ENCODE assay signal across 31 cellular contexts in genomic region chr21:32549861-32550260, GRCh38. TPM values are rescaled to one million over a fixed set of nuclear protein-coding genes. Genes with fewer than 3 reads are reported as not detected.
"Had no signal": no experiment of that assay in that cellular context is flagged by ENCODE, and none has a peak within 500 bp of the region (broad histone marks: within the 10 kb centered on the region; RNA-seq: fewer than 3 reads in every experiment).

No MANE protein-coding gene starts in this region.

- H3K4me1 Mint-ChIP-seq: stimulated activated memory B cell treated with anti-CD40 and anti-IgM and Interleukin-4, amounts not matched to agents 10 μg/mL and 1 μg/mL and 100 μg/mL, for 72 hours had no signal

- H3K4me3 ChIP-seq: neural progenitor cell, ovary, psoas muscle, skin epidermis, smooth muscle cell, spleen, suprapubic skin, testis, tibial artery, transverse colon, upper lobe of right lung, uterus had no signal

- H3K27ac ChIP-seq: neural progenitor cell, ovary, parathyroid adenoma, psoas muscle, skin epidermis, spleen, suprapubic skin, testis, tibial artery, transverse colon, upper lobe of right lung, uterus had no signal

- H3K36me3 ChIP-seq: neural progenitor cell, ovary, spleen, suprapubic skin, tibial artery, transverse colon, upper lobe of right lung, uterus had no signal

- H3K27me3 Mint-ChIP-seq: natural killer cell treated with Interleukin-12 subunit alpha and Interleukin-12 subunit beta and Interleukin-15 and Interleukin-18, amount 100 ng/mL, for 72 hours; progenitor cell of endocrine pancreas; stimulated activated naive CD8-positive, alpha-beta T cell treated with anti-CD3 and anti-CD28 coated beads, Interleukin-15, amount 100 ng/mL, for 72 hours had no signal

- DNase-seq: naive thymus-derived CD4-positive, alpha-beta T cell; occipital lobe; ovary; posterior cingulate gyrus; psoas muscle; right cardiac atrium; spleen; stimulated activated CD4-positive, alpha-beta T cell treated with anti-CD3 and anti-CD28 coated beads, Interleukin-12 subunit alpha, Interleukin-12 subunit beta, amount 100 ng/mL, for 4 hours; stimulated activated CD4-positive, alpha-beta T cell treated with anti-CD3 and anti-CD28 coated beads, Interleukin-1b, Interleukin-23, amount 100 ng/mL, for 48 hours; stimulated activated CD4-positive, alpha-beta T cell treated with anti-CD3 and anti-CD28 coated beads, Interleukin-4, amount 100 ng/mL, for 1 hour; stimulated activated CD4-positive, alpha-beta T cell treated with anti-CD3 and anti-CD28 coated beads, Interleukin-4, amount 100 ng/mL, for 4 hours; stimulated activated CD8-positive, alpha-beta memory T cell treated with anti-CD3 and anti-CD28 coated beads, Interleukin-4, amount 100 ng/mL, for 48 hours; stimulated activated naive CD4-positive, alpha-beta T cell; stimulated activated naive CD8-positive, alpha-beta T cell treated with anti-CD3 and anti-CD28 coated beads, Interleukin-15, amount 100 ng/mL, for 72 hours; stimulated activated naive CD8-positive, alpha-beta T cell treated with anti-CD3 and anti-CD28 coated beads, Interleukin-15, Interleukin-2, amounts not matched to agents 100 U/mL and 50 U/mL, for 24 hours; substantia nigra; testis; tibial artery; transverse colon; upper lobe of right lung; uterus had no signal

- H3K27ac Mint-ChIP-seq: naive thymus-derived CD4-positive, alpha-beta T cell; natural killer cell treated with Interleukin-12 subunit alpha and Interleukin-12 subunit beta and Interleukin-15 and Interleukin-18, amount 100 ng/mL, for 72 hours; neural progenitor cell; progenitor cell of endocrine pancreas; stimulated activated memory B cell treated with anti-CD40 and anti-IgM and Interleukin-4, amounts not matched to agents 10 μg/mL and 1 μg/mL and 100 μg/mL, for 72 hours; stimulated activated naive CD8-positive, alpha-beta T cell treated with anti-CD3 and anti-CD28 coated beads, Interleukin-15, amount 100 ng/mL, for 72 hours; type B pancreatic cell had no signal

- H3K4me1 ChIP-seq: parathyroid adenoma, psoas muscle, suprapubic skin, testis, tibial artery, transverse colon, upper lobe of right lung, uterus had no signal

- H3K4me3 Mint-ChIP-seq: naive thymus-derived CD4-positive, alpha-beta T cell; natural killer cell treated with Interleukin-12 subunit alpha and Interleukin-12 subunit beta and Interleukin-15 and Interleukin-18, amount 100 ng/mL, for 72 hours; neural progenitor cell; stimulated activated memory B cell treated with anti-CD40 and anti-IgM and Interleukin-4, amounts not matched to agents 10 μg/mL and 1 μg/mL and 100 μg/mL, for 72 hours; stimulated activated naive CD8-positive, alpha-beta T cell treated with anti-CD3 and anti-CD28 coated beads, Interleukin-15, amount 100 ng/mL, for 72 hours; type B pancreatic cell had no signal

- ATAC-seq: naive thymus-derived CD4-positive, alpha-beta T cell; natural killer cell treated with Interleukin-12 subunit alpha and Interleukin-12 subunit beta and Interleukin-15 and Interleukin-18, amount 100 ng/mL, for 72 hours; psoas muscle; sciatic nerve; stimulated activated memory B cell treated with anti-CD40 and anti-IgM and Interleukin-4, amounts not matched to agents 10 μg/mL and 1 μg/mL and 100 μg/mL, for 72 hours; stimulated activated naive CD8-positive, alpha-beta T cell treated with anti-CD3 and anti-CD28 coated beads, Interleukin-15, amount 100 ng/mL, for 72 hours; stimulated activated naive CD8-positive, alpha-beta T cell treated with anti-CD3 and anti-CD28 coated beads, Interleukin-15, Interleukin-2, amounts not matched to agents 100 U/mL and 50 U/mL, for 24 hours; upper lobe of right lung had no signal

- H3K36me3 Mint-ChIP-seq: naive thymus-derived CD4-positive, alpha-beta T cell; natural killer cell treated with Interleukin-12 subunit alpha and Interleukin-12 subunit beta and Interleukin-15 and Interleukin-18, amount 100 ng/mL, for 72 hours; stimulated activated memory B cell treated with anti-CD40 and anti-IgM and Interleukin-4, amounts not matched to agents 10 μg/mL and 1 μg/mL and 100 μg/mL, for 72 hours; type B pancreatic cell had no signal

- H3K9me3 ChIP-seq: ovary, psoas muscle, spleen, suprapubic skin, testis, tibial artery, transverse colon, upper lobe of right lung, uterus had no signal

- H3K27me3 ChIP-seq: neural progenitor cell, ovary, spleen, suprapubic skin, testis, tibial artery, transverse colon, upper lobe of right lung, uterus had no signal

- H3K9me3 Mint-ChIP-seq: naive thymus-derived CD4-positive, alpha-beta T cell; natural killer cell treated with Interleukin-12 subunit alpha and Interleukin-12 subunit beta and Interleukin-15 and Interleukin-18, amount 100 ng/mL, for 72 hours; neural progenitor cell; stimulated activated memory B cell treated with anti-CD40 and anti-IgM and Interleukin-4, amounts not matched to agents 10 μg/mL and 1 μg/mL and 100 μg/mL, for 72 hours; stimulated activated naive CD8-positive, alpha-beta T cell treated with anti-CD3 and anti-CD28 coated beads, Interleukin-15, amount 100 ng/mL, for 72 hours; type B pancreatic cell had no signal

RNA-seq across cellular contexts. Expression of gene TCP10L, which starts 35.5 kb away (rescaled TPM):
- total RNA-seq: smooth muscle cell had no signal
